In the genomic region with DNA sequence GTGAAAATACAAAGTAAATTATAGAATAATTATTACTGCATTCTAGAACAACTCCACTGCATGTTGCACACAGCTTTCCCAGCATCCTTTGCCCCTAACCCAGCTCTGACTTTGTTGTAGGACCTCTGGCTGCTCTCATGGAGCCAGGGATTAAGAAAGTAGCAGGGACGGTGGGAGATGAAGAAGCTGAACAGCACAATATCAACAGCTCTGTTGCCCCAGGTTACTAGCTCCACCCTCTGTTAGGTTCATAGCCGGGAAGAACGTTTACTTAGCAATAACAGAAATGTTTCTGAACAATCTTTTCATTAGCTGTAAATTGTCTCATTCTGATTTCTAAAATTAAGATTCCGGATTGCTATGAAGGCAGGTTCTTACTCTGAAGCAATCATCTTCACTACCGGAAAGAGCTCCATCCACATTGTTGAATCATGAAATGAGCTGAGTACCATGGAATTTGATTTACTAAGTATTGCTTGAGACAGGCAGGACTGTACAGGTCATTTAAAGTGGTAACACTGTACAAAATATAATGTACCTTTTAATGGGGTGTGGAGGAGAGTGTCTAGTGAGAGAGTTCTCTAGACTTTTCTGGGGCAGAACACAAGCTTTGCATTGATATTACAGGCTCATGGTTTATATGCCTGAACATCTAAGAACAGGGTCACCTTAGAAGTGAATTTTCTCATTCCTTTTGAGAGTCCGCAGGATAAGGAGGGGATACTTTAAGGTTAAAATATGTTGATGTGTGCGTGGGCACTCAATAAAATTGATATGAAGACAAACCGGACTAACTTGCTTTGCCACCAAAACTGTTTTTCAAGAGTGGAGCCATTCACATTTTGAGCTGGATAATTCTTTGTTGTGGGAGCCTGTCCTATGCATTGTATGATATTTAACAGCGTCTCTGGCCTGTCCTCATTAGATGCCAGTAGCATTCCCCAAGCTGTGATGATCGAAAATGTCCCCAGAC, we compare ENCODE assay signal across 12 cellular contexts. TPM values are rescaled to one million over a fixed set of nuclear protein-coding genes. Genes with fewer than 3 reads are reported as not detected.
DNase-seq lines count a peak whose midpoint lies in the region; ATAC-seq and TF ChIP-seq lines count a peak whose summit lies in the region.
"Had no signal": no experiment of that assay in that cellular context is flagged by ENCODE, and none has a peak within 500 bp of the region (broad histone marks: within the 10 kb centered on the region; RNA-seq: fewer than 3 reads in every experiment).

No MANE protein-coding gene starts in this region.

- H3K27ac ChIP-seq in osteoblast (ENCODE audit: low read depth, low read length), result peak overlapping the region; percentile 11
- H3K27ac ChIP-seq in effector memory CD4-positive, alpha-beta T cell (ENCODE audit: insufficient read depth, low read length, poor library complexity, severe bottlenecking), result no peak overlapping the region
- H3K27ac ChIP-seq: gastroesophageal sphincter had no signal

- no peaks in the 10 kb centered on the region for H3K36me3 ChIP-seq in osteoblast (ENCODE audit: insufficient read depth, low read length)
- no peaks in the 10 kb centered on the region for H3K36me3 ChIP-seq in effector memory CD4-positive, alpha-beta T cell (ENCODE audit: control insufficient read depth, insufficient read depth, low read length)
- H3K36me3 ChIP-seq: gastroesophageal sphincter had no signal

- peaks cover 7% of the 10 kb centered on the region for H3K4me1 ChIP-seq in osteoblast (ENCODE audit: insufficient read depth, low read length)
- H3K4me1 ChIP-seq in effector memory CD4-positive, alpha-beta T cell (ENCODE audit: control insufficient read depth, insufficient read depth, low read length, poor library complexity, severe bottlenecking), result no peaks in the 10 kb centered on the region
- H3K4me1 ChIP-seq: gastroesophageal sphincter had no signal

- peak overlapping the region; percentile 34 for H3K4me3 ChIP-seq in osteoblast (ENCODE audit: insufficient read depth, low read length)
- H3K4me3 ChIP-seq in effector memory CD4-positive, alpha-beta T cell (ENCODE audit: insufficient read depth, low read depth, low read length, poor library complexity, severe bottlenecking), result no peak overlapping the region
- H3K4me3 ChIP-seq: gastroesophageal sphincter had no signal

- no peaks in the 10 kb centered on the region for H3K79me2 ChIP-seq in osteoblast (ENCODE audit: insufficient read depth, low read length)

- TF ChIP-seq CTCF in osteoblast (IDR thresholded peaks at IDR 0.05; ENCODE audit: extremely low read depth, low read depth, low read length), result no peak

- DNase-seq in ELR (ENCODE audit: low read depth) (peak; percentile 71), NCI-H748 (lab: John Stamatoyannopoulos, UW; ENCODE audit: unreplicated experiment) (peak; percentile 9), osteoblast (ENCODE audit: insufficient read length, low spot score, missing footprints) (peak; percentile 73), UCSD-AML1 (lab: John Stamatoyannopoulos, UW; ENCODE audit: unreplicated experiment) (no peak)
- DNase-seq in stimulated activated CD4-positive, alpha-beta T cell treated with anti-CD3 and anti-CD28 coated beads, Interleukin-2, amount 100 ng/mL, for 48 hours, result no peak
- DNase-seq in effector memory CD4-positive, alpha-beta T cell, result no peak
- DNase-seq: activated CD8-positive, alpha-beta memory T cell treated with anti-CD3 and anti-CD28 coated beads, Interleukin-2, amount 50 U/mL, for 4 hours; Karpas-422; NCI-H69 had no signal

- H2AFZ ChIP-seq in osteoblast (ENCODE audit: low read length), result peak overlapping the region; percentile 48

- H4K20me1 ChIP-seq in osteoblast (ENCODE audit: insufficient read depth, low read length), result no peaks in the 10 kb centered on the region

- ATAC-seq in esophagus mucosa, result peak; percentile 95
- no peak for ATAC-seq in GM18502 (IDR thresholded peaks at IDR 0.05; ENCODE audit: poor library complexity, unreplicated experiment)
- ATAC-seq: gastroesophageal sphincter had no signal

- peaks cover 3% of the 10 kb centered on the region for H3K27me3 ChIP-seq in osteoblast (ENCODE audit: insufficient read depth, low read length)
- H3K27me3 ChIP-seq in effector memory CD4-positive, alpha-beta T cell (replicated peaks; ENCODE audit: control insufficient read depth, insufficient read depth, low read length, poor library complexity, severe bottlenecking), result peaks cover 9% of the 10 kb centered on the region

- H3K4me2 ChIP-seq in osteoblast (ENCODE audit: insufficient read depth, low read length), result peak overlapping the region; percentile 70

- no peaks in the 10 kb centered on the region for H3K9me3 ChIP-seq in osteoblast (ENCODE audit: low read depth, low read length)
- H3K9me3 ChIP-seq in effector memory CD4-positive, alpha-beta T cell (ENCODE audit: control insufficient read depth, low read length), result no peaks in the 10 kb centered on the region
- H3K9me3 ChIP-seq: gastroesophageal sphincter had no signal

RNA-seq across cellular contexts. Expression of gene RAB18, which starts 20.8 kb away (rescaled TPM):
- 99.5 TPM for total RNA-seq in esophagus mucosa
- 47.8 and 48.9 TPM in 2 replicates for total RNA-seq in osteoblast

Comparison
In these comparisons a context has a peak if more than half of its experiments do, and no peak if none do; other contexts are left out.
1. DNase-seq: peak in ELR (single experiment), NCI-H748 (single experiment) and osteoblast (single experiment); none in stimulated activated CD4-positive, alpha-beta T cell treated with anti-CD3 and anti-CD28 coated beads, Interleukin-2, amount 100 ng/mL, for 48 hours (0 of 2), UCSD-AML1 (single experiment) and effector memory CD4-positive, alpha-beta T cell (0 of 3).